Comparison of ENCODE assay signal across 8 cellular contexts in genomic region chr20:62142252-62143117, GRCh38. TPM values are rescaled to one million over a fixed set of nuclear protein-coding genes. Genes with fewer than 3 reads are reported as not detected.
DNase-seq lines count a peak whose midpoint lies in the region; ATAC-seq and TF ChIP-seq lines count a peak whose summit lies in the region.

No MANE protein-coding gene starts in this region.

- H3K27me3 ChIP-seq in NT2/D1 (ENCODE audit: insufficient read depth, insufficient read length) (peaks cover 11% of the 10 kb centered on the region), mononuclear cell (ENCODE audit: insufficient read depth, low read length) (no peaks in the 10 kb centered on the region), upper lobe of right lung (no peaks in the 10 kb centered on the region)

- intact Hi-C loops in upper lobe of right lung (cut with DNase I) = no loop called here

- H3K9ac ChIP-seq in NT2/D1 (ENCODE audit: insufficient read length, low read depth) = peak overlapping the region; percentile 96

- H3K9me3 ChIP-seq in NT2/D1 (ENCODE audit: insufficient read depth, low read length) (no peaks in the 10 kb centered on the region), mononuclear cell (ENCODE audit: low read depth, low read length) (no peaks in the 10 kb centered on the region), upper lobe of right lung (no peaks in the 10 kb centered on the region)

- H3K36me3 ChIP-seq in NT2/D1 (ENCODE audit: insufficient read depth, insufficient read length, low read length) (peaks cover 68% of the 10 kb centered on the region), upper lobe of right lung (peaks cover 33% of the 10 kb centered on the region)

- TF ChIP-seq CTCF in coronary artery (IDR thresholded peaks at IDR 0.05) (no peak), upper lobe of right lung (IDR thresholded peaks at IDR 0.05) (no peak)

- ATAC-seq in GM18519 (IDR thresholded peaks at IDR 0.05; ENCODE audit: low FRiP score, unreplicated experiment) (peak; percentile 6), HG02571 (IDR thresholded peaks at IDR 0.05; ENCODE audit: unreplicated experiment) (peak; percentile 14), upper lobe of right lung (peak; percentile 3)

- peak overlapping the region; percentile 77 to 98 for H3K27ac ChIP-seq in coronary artery
- peak overlapping the region; percentile 89 for H3K27ac ChIP-seq in upper lobe of right lung

- H3K4me3 ChIP-seq in NT2/D1 (ENCODE audit: insufficient read length, low read depth) (peak overlapping the region; percentile 86), coronary artery (peak overlapping the region; percentile 91), mononuclear cell (ENCODE audit: low read length) (peak overlapping the region; percentile 75), upper lobe of right lung (peak overlapping the region; percentile 83)

- H3K4me1 ChIP-seq in NT2/D1 (ENCODE audit: insufficient read depth, insufficient read length) = peaks cover 20% of the 10 kb centered on the region
- peaks cover 34% of the 10 kb centered on the region for H3K4me1 ChIP-seq in mononuclear cell (ENCODE audit: insufficient read depth, low read length)
- peaks cover 24% of the 10 kb centered on the region for H3K4me1 ChIP-seq in upper lobe of right lung

- DNase-seq in NT2/D1 (ENCODE audit: low read depth, low spot score) = no peak
- no peak for DNase-seq in coronary artery (ENCODE audit: low spot score)
- no peak for DNase-seq in upper lobe of right lung
- no peak for DNase-seq in mesenteric fat pad (ENCODE audit: low spot score)
- DNase-seq in NCI-H2029 treated with DMSO at 0.1 percent for 48 hours (lab: John Stamatoyannopoulos, UW) = no peak

RNA-seq across cellular contexts. Expression of gene PSMA7, which starts 0.7 kb away (rescaled TPM):
- 118 TPM for total RNA-seq in mononuclear cell
- 209 TPM for total RNA-seq in upper lobe of right lung
- 258 TPM for total RNA-seq in mesenteric fat pad

RNA-seq across cellular contexts. Expression of gene SS18L1, which starts 1.1 kb away (rescaled TPM):
- total RNA-seq in mononuclear cell (6.3 TPM), upper lobe of right lung (12.6 TPM), mesenteric fat pad (9.0 TPM)

RNA-seq across cellular contexts. Expression of gene LSM14B, which starts 20.2 kb away (rescaled TPM):
- total RNA-seq in mononuclear cell (17.8 TPM), upper lobe of right lung (35.1 TPM), mesenteric fat pad (23.7 TPM)

RNA-seq across cellular contexts. Expression of gene MTG2, which starts 40.3 kb away (rescaled TPM):
- total RNA-seq in mononuclear cell (3.1 TPM), upper lobe of right lung (26.5 TPM), mesenteric fat pad (29.9 TPM)
